ENCODE assay signal across 8 cellular contexts in the genomic region with DNA sequence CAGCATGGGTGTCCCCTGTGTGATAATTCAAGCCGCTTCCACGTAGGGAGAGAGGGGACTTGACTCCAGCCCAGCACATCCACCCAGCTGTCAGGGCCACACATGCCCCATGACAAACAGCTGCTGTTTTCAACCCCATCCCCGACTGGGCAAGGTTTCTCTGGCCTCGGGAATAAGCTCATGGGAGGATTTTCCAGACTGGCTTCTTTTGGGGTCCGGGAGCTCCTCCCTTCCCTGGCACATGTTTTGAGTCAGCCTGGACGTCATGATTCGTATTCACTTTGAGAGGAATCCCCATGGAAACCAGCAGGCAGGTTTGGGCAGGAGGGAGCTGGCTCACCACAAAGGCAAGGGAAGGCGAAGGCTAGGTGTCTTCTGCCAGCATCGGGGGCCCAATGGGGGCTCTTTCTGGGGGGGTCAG.
DNase-seq lines count a peak whose midpoint lies in the region; ATAC-seq and TF ChIP-seq lines count a peak whose summit lies in the region.

No MANE protein-coding gene starts in this region.

- H3K79me2 ChIP-seq in GM23248 (ENCODE audit: insufficient read depth) = peaks cover 81% of the 10 kb centered on the region

- 45 to 49% methylated on average over 9 of the region's 9 CpGs for WGBS in GM23248 (ENCODE audit: low coverage in 1 of 2, low lambda C conversion rate in 2 of 2, missing lambda C conversion rate in 2 of 2), 2 experiments

- no peak overlapping the region for H3K9ac ChIP-seq in GM23248

- H3K4me1 ChIP-seq in GM23248 (ENCODE audit: insufficient read depth) (peaks cover 26% of the 10 kb centered on the region), RWPE2 (ENCODE audit: insufficient read depth, poor library complexity, severe bottlenecking) (peaks cover 59% of the 10 kb centered on the region)

- H3K9me3 ChIP-seq in GM23248 (ENCODE audit: low read depth) (no peaks in the 10 kb centered on the region), RWPE2 (ENCODE audit: severe bottlenecking) (no peaks in the 10 kb centered on the region)

- peak overlapping the region; percentile 15; the same call in 1 of the 2 replicates for H3K27ac ChIP-seq in GM23248
- peak overlapping the region; percentile 77 for H3K27ac ChIP-seq in RWPE2 (ENCODE audit: poor library complexity, severe bottlenecking)

- no peak overlapping the region for H2AFZ ChIP-seq in GM23248

- no peak for TF ChIP-seq CTCF in RWPE2 (IDR thresholded peaks at IDR 0.05; ENCODE audit: poor library complexity, severe bottlenecking)
- no peak for TF ChIP-seq CTCF in fibroblast of mammary gland (conservative IDR thresholded peaks at IDR 0.05; ENCODE audit: control insufficient read depth, insufficient read depth, low read depth, low read length)

- H3K4me3 ChIP-seq in GM23248 = no peak overlapping the region
- no peak overlapping the region for H3K4me3 ChIP-seq in RWPE2 (ENCODE audit: severe bottlenecking)
- no peak overlapping the region for H3K4me3 ChIP-seq in fibroblast of mammary gland (ENCODE audit: control insufficient read depth, low read depth, low read length)

- in situ Hi-C loops in GM23248 (cut with MboI) = no loop called here

- H3K4me2 ChIP-seq in GM23248 (ENCODE audit: unreplicated experiment) = no peak overlapping the region

- H3K36me3 ChIP-seq in GM23248 (ENCODE audit: low read depth) (no peaks in the 10 kb centered on the region), RWPE2 (ENCODE audit: low read depth) (peaks cover 8% of the 10 kb centered on the region)

- DNase-seq in GM23248 = peak; percentile 81
- peak; percentile 92 for DNase-seq in RWPE2 (ENCODE audit: low spot score)
- peak; percentile 60 for DNase-seq in fibroblast of mammary gland (ENCODE audit: low read depth)
- DNase-seq in sciatic nerve (ENCODE audit: low spot score) = no peak
- DNase-seq in kidney glomerular epithelial cell (lab: John Stamatoyannopoulos, UW) = no peak
- DNase-seq in central memory CD4-positive, alpha-beta T cell = no peak
- no peak for DNase-seq in DMS153 (lab: John Stamatoyannopoulos, UW)
- DNase-seq in NK-92 treated with Interleukin-12 subunit alpha and Interleukin-12 subunit beta, amount 100 ng/mL, for 24 hours (lab: John Stamatoyannopoulos, UW) = no peak

- H4K20me1 ChIP-seq in GM23248 (ENCODE audit: insufficient read depth) = no peaks in the 10 kb centered on the region; the same call in 1 of the 2 replicates

- H3K27me3 ChIP-seq in GM23248 (replicated peaks; ENCODE audit: insufficient read depth) (no peaks in the 10 kb centered on the region), RWPE2 (ENCODE audit: insufficient read depth, poor library complexity, severe bottlenecking) (no peaks in the 10 kb centered on the region)

- ATAC-seq in RWPE2 (ENCODE audit: low read depth) = peak; percentile 76
- ATAC-seq in sciatic nerve = peak; percentile 75

- intact Hi-C loops in sciatic nerve (cut with DNase I) = no loop called here

- no peaks in the 10 kb centered on the region for H3K9me2 ChIP-seq in GM23248 (ENCODE audit: insufficient read depth)

- peaks cover 15% of the 10 kb centered on the region; the same call in 1 of the 2 replicates for H3F3A ChIP-seq in GM23248 (ENCODE audit: insufficient read depth)

Comparison
In these comparisons a context has a peak if more than half of its experiments do, and no peak if none do; other contexts are left out.
1. DNase-seq: peak in GM23248 (single experiment), RWPE2 (single experiment) and fibroblast of mammary gland (single experiment); none in sciatic nerve (single experiment), kidney glomerular epithelial cell (single experiment), central memory CD4-positive, alpha-beta T cell (single experiment), DMS153 (single experiment) and NK-92 treated with Interleukin-12 subunit alpha and Interleukin-12 subunit beta, amount 100 ng/mL, for 24 hours (single experiment).